In the genomic region with DNA sequence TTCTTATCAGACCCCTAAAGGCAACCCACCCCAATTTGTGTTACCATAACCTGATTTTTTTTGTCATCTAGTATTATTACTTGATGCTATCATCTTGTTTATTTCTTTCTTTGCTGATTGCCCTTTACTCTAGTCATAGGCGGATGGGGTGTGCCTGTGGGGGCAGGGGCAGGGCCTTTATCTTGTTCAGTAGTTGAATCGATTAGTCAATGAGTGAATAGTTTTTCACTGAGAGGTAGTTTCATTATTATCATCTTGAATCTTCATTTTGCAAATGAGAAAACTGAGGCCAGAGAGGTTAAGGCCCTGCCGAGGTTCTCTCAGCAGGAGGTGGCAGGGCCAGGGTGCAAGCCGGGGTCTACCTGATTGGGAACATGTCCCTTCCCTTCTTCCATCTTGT, we compare ENCODE assay signal across 15 cellular contexts. TPM values are rescaled to one million over a fixed set of nuclear protein-coding genes. Genes with fewer than 3 reads are reported as not detected.
DNase-seq lines count a peak whose midpoint lies in the region; ATAC-seq, FAIRE-seq and TF ChIP-seq lines count a peak whose summit lies in the region.
"Had no signal": no experiment of that assay in that cellular context is flagged by ENCODE, and none has a peak within 500 bp of the region (broad histone marks: within the 10 kb centered on the region; RNA-seq: fewer than 3 reads in every experiment).

No MANE protein-coding gene starts in this region.

- RAD21 ChIA-PET in GM12878 (lab: Charles Lee; ENCODE audit: unreplicated experiment) = interaction anchor here (7.0 kb wide), 1 partner anchor 9 kb away, joined by 81 read pairs; a partner anchor contains a TSS

- no peaks in the 10 kb centered on the region for H3K27me3 Mint-ChIP-seq in activated naive CD4-positive, alpha-beta T cell treated with anti-CD3 and anti-CD28 coated beads, Interleukin-2, amount 50 U/mL, for 24 hours
- no peaks in the 10 kb centered on the region for H3K27me3 Mint-ChIP-seq in activated CD4-positive, alpha-beta memory T cell treated with anti-CD3 and anti-CD28 coated beads for 36 hours

- no peaks in the 10 kb centered on the region for H3K36me3 Mint-ChIP-seq in activated naive CD4-positive, alpha-beta T cell treated with anti-CD3 and anti-CD28 coated beads, Interleukin-2, amount 50 U/mL, for 24 hours
- peaks cover 3% of the 10 kb centered on the region for H3K36me3 Mint-ChIP-seq in activated CD4-positive, alpha-beta memory T cell treated with anti-CD3 and anti-CD28 coated beads for 36 hours
- H3K36me3 Mint-ChIP-seq: CD8-positive, alpha-beta T cell had no signal

- H3K27ac Mint-ChIP-seq in activated naive CD4-positive, alpha-beta T cell treated with anti-CD3 and anti-CD28 coated beads, Interleukin-2, amount 50 U/mL, for 24 hours = peak overlapping the region; percentile 21
- peak overlapping the region; percentile 28 for H3K27ac Mint-ChIP-seq in activated CD4-positive, alpha-beta memory T cell treated with anti-CD3 and anti-CD28 coated beads for 36 hours
- H3K27ac Mint-ChIP-seq: CD8-positive, alpha-beta T cell had no signal

- TF ChIP-seq CTCF in GM12878 (IDR thresholded peaks at IDR 0.05 in 2 of 3, conservative IDR thresholded peaks at IDR 0.05 in 1 of 3; ENCODE audit: control insufficient read depth in 2 of 3, extremely low read depth in 1 of 3, insufficient read depth in 1 of 3, low read depth in 3 of 3, low read length in 3 of 3) = no peak

- no peak for TF ChIP-seq POLR2A in GM12878 (IDR thresholded peaks at IDR 0.05; ENCODE audit: low read depth, low read length)

- 12% methylated on average over 4 of the region's 4 CpGs for WGBS in GM12878 (ENCODE audit: insufficient coverage, insufficient replicate concordance, low lambda C conversion rate, missing lambda C conversion rate)

- in situ Hi-C loops in GM12878 (cut with MboI) = no loop called here

- H3K4me2 ChIP-seq in GM12878 (ENCODE audit: control insufficient read depth, insufficient read depth) = no peak overlapping the region

- FAIRE-seq in GM12878 (lab: Jason Lieb, UNC) = no peak

- H3K4me3 ChIP-seq in GM12878 = no peak overlapping the region

- ATAC-seq in GM12878 (0 out of 3 replicates have a peak, but pooled peaks have one; percentile 9), SK-N-SH treated with all-trans-retinoic acid at 6 μM for 48 hours (no peak)
- ATAC-seq: CD8-positive, alpha-beta T cell had no signal

- CTCF ChIA-PET in activated CD4-positive, alpha-beta memory T cell treated with anti-CD3 and anti-CD28 coated beads for 36 hours (lab: Charles Lee) = interaction anchor here (1.2 kb wide), 1 partner anchor 9 kb away, joined by 3 read pairs; a partner anchor contains a TSS
- CTCF ChIA-PET in GM12878 (lab: Yijun Ruan, JAX) = interaction anchor here (4.1 kb wide), 1 partner anchor 117 kb away, joined by 28 read pairs; no protein-coding TSS in a partner anchor

- H3K4me3 Mint-ChIP-seq in activated naive CD4-positive, alpha-beta T cell treated with anti-CD3 and anti-CD28 coated beads, Interleukin-2, amount 50 U/mL, for 24 hours = no peak overlapping the region
- no peak overlapping the region for H3K4me3 Mint-ChIP-seq in activated CD4-positive, alpha-beta memory T cell treated with anti-CD3 and anti-CD28 coated beads for 36 hours
- H3K4me3 Mint-ChIP-seq: CD8-positive, alpha-beta T cell had no signal

- TF ChIP-seq RAD21 in GM12878 (IDR thresholded peaks at IDR 0.05; ENCODE audit: insufficient read depth, low read depth, low read length) = no peak

- peak; percentile 55 for DNase-seq in activated CD4-positive, alpha-beta T cell treated with anti-CD3 and anti-CD28 coated beads for 48 hours
- DNase-seq in activated CD4-positive, alpha-beta T cell treated with anti-CD3 and anti-CD28 coated beads for 1 hour = no peak
- DNase-seq in activated naive CD4-positive, alpha-beta T cell treated with anti-CD3 and anti-CD28 coated beads, Interleukin-2, amount 50 U/mL, for 16 hours = no peak
- DNase-seq in activated CD4-positive, alpha-beta memory T cell treated with anti-CD3 and anti-CD28 coated beads for 36 hours = peak; percentile 76
- DNase-seq in GM12878 (ENCODE audit: low read depth, low spot score) = no peak
- no peak for DNase-seq in T1000 (lab: John Stamatoyannopoulos, UW)
- DNase-seq: CD8-positive, alpha-beta T cell; KG1; NCI-H1436; NCI-H2029 treated with DMSO at 0.1 percent for 48 hours; NCI-H2171 treated with DMSO at 0.1 percent for 48 hours; NCI-H446 treated with DMSO at 0.1 percent for 48 hours; NK-92 treated with Interleukin-12 subunit alpha and Interleukin-12 subunit beta, amount 100 ng/mL, for 24 hours had no signal

- H3K9me3 ChIP-seq in GM12878 (replicated peaks; ENCODE audit: control insufficient read depth, insufficient read depth, low read length) = no peaks in the 10 kb centered on the region; the same call in 1 of the 3 replicates

- SMC1A ChIA-PET in GM12878 (lab: Charles Lee; ENCODE audit: uncharacterized antibody, unreplicated experiment) = interaction anchor here (0.6 to 11.1 kb wide), 2 partner anchors 9 to 24 kb away, joined by 3 to 325 read pairs; a partner anchor contains a TSS

- H3K27ac ChIP-seq in GM12878 (ENCODE audit: control insufficient read depth, insufficient read depth) = no peak overlapping the region

- POLR2A ChIA-PET in activated CD4-positive, alpha-beta memory T cell treated with anti-CD3 and anti-CD28 coated beads for 36 hours (lab: Charles Lee) = no interaction called here
- POLR2A ChIA-PET in GM12878 (lab: Charles Lee) = interaction anchor here (0.5 to 4.1 kb wide), 2 partner anchors 9 to 19 kb away, joined by 5 to 59 read pairs; a partner anchor contains a TSS

- H3K4me1 ChIP-seq in GM12878 (ENCODE audit: control insufficient read depth, insufficient read depth, low read length) = peaks cover 55% of the 10 kb centered on the region

- no peak for TF ChIP-seq EP300 in GM12878 (IDR thresholded peaks at IDR 0.05; ENCODE audit: borderline replicate concordance in 1 of 2, control insufficient read depth in 1 of 2, low read depth in 2 of 2, low read length in 2 of 2)

- no TSS peak for BruUV-seq in GM12878 (replicated peaks; lab: Mats Ljungman, UMichigan)

- no peaks in the 10 kb centered on the region for H3K79me2 ChIP-seq in GM12878 (ENCODE audit: control insufficient read depth, insufficient read depth, low read length)

- intact Hi-C loops in activated CD4-positive, alpha-beta memory T cell treated with anti-CD3 and anti-CD28 coated beads for 36 hours (cut with micrococcal nuclease) = loop anchor here (1.0 to 2.0 kb wide), 2 partner anchors 9 to 19 kb away; a partner anchor contains a TSS
- intact Hi-C loops in GM12878 (cut with micrococcal nuclease; ENCODE audit: unreplicated experiment) = no loop called here

- H3K27me3 ChIP-seq in GM12878 (replicated peaks in 1 of 2; ENCODE audit: control insufficient read depth in 2 of 2, insufficient read depth in 2 of 2, low read length in 1 of 2) = no peaks in the 10 kb centered on the region

- no peak overlapping the region for H3K9ac ChIP-seq in GM12878 (ENCODE audit: control insufficient read depth, insufficient read depth, low read length)

- no peak overlapping the region for H2AFZ ChIP-seq in GM12878 (ENCODE audit: control insufficient read depth, low read depth, low read length)

- no peaks in the 10 kb centered on the region for H3K9me3 Mint-ChIP-seq in activated naive CD4-positive, alpha-beta T cell treated with anti-CD3 and anti-CD28 coated beads, Interleukin-2, amount 50 U/mL, for 24 hours
- H3K9me3 Mint-ChIP-seq in activated CD4-positive, alpha-beta memory T cell treated with anti-CD3 and anti-CD28 coated beads for 36 hours = no peaks in the 10 kb centered on the region
- H3K9me3 Mint-ChIP-seq: CD8-positive, alpha-beta T cell had no signal

- no peaks in the 10 kb centered on the region for H3K36me3 ChIP-seq in GM12878 (ENCODE audit: control insufficient read depth in 2 of 2, insufficient read depth in 2 of 2, low read length in 1 of 2)

- H3K4me1 Mint-ChIP-seq in activated naive CD4-positive, alpha-beta T cell treated with anti-CD3 and anti-CD28 coated beads, Interleukin-2, amount 50 U/mL, for 24 hours = peaks cover 12% of the 10 kb centered on the region
- peaks cover 30% of the 10 kb centered on the region for H3K4me1 Mint-ChIP-seq in activated CD4-positive, alpha-beta memory T cell treated with anti-CD3 and anti-CD28 coated beads for 36 hours (ENCODE audit: low read depth)

- H4K20me1 ChIP-seq in GM12878 (ENCODE audit: control insufficient read depth, insufficient read depth) = no peaks in the 10 kb centered on the region

RNA-seq across cellular contexts. Expression of a gene that starts 9.4 kb away (rescaled TPM):
- total RNA-seq in activated CD4-positive, alpha-beta memory T cell treated with anti-CD3 and anti-CD28 coated beads for 36 hours = 10 to 100 TPM; 28.7 to 29.1 TPM
- 150 and 162 TPM in 2 replicates for total RNA-seq in GM12878 (2013; cell fraction: nucleolus; rRNA removed)
- total RNA-seq in GM12878 (2014; rRNA removed) (102 and 109 TPM in 2 replicates), GM12878 (2014; rRNA removed; fragmentation: Illumina TruSeq; extraction: Trizol) (75.7 TPM in 2 replicates), GM12878 (2021) (95.1 and 95.6 TPM in 2 replicates)
- 46.2 TPM for polyA plus RNA-seq in GM12878 (2011; ENCODE audit: low read depth)
- polyA plus RNA-seq in GM12878 (2011; rRNA removed) (85.4 and 106 TPM in 2 replicates), GM12878 (2014; fragmentation: Illumina TruSeq; extraction: Trizol) (74.4 and 83.9 TPM in 2 replicates), GM12878 (2014; fragmentation: Nextera tagmentation; extraction: Ambion mirVana) (10 to 100 TPM; 33.6 to 44.4 TPM), GM12878 (2014; rRNA removed) (62.0 and 63.9 TPM in 2 replicates), GM12878 (2016; fragmentation: Nextera tagmentation; extraction: Ambion mirVana) (10 to 100 TPM; 44.0 to 44.4 TPM)
- 81.7 and 107 TPM in 2 replicates for polyA plus RNA-seq in GM12878 (2011; cell fraction: cytosol; rRNA removed)
- 27.6 and 30.7 TPM in 2 replicates for polyA plus RNA-seq in GM12878 (2011; cell fraction: nucleus; rRNA removed)
- polyA plus RNA-seq in GM12878 (2012) = 61.7 and 69.7 TPM in 2 replicates
- polyA minus RNA-seq in GM12878 (2011; rRNA and poly(A)+ RNA removed) = 109 and 137 TPM in 2 replicates
- 43.7 and 54.0 TPM in 2 replicates for polyA minus RNA-seq in GM12878 (2011; cell fraction: cytosol; rRNA and poly(A)+ RNA removed)
- 14.7 and 19.8 TPM in 2 replicates for polyA minus RNA-seq in GM12878 (2011; cell fraction: nucleus; rRNA and poly(A)+ RNA removed)

RNA-seq across cellular contexts. Expression of a gene that starts 19.7 kb away (rescaled TPM):
- total RNA-seq in activated CD4-positive, alpha-beta memory T cell treated with anti-CD3 and anti-CD28 coated beads for 36 hours = 10 to 100 TPM; 24.6 to 27.6 TPM
- total RNA-seq in GM12878 (2013; cell fraction: nucleolus; rRNA removed) = 69.3 and 77.6 TPM in 2 replicates
- total RNA-seq in GM12878 (2014; rRNA removed) = 91.1 and 104 TPM in 2 replicates
- 78.8 and 80.3 TPM in 2 replicates for total RNA-seq in GM12878 (2014; rRNA removed; fragmentation: Illumina TruSeq; extraction: Trizol)
- total RNA-seq in GM12878 (2021) = 77.3 and 80.8 TPM in 2 replicates
- polyA plus RNA-seq in GM12878 (2011; ENCODE audit: low read depth) = 37.5 TPM
- polyA plus RNA-seq in GM12878 (2011; rRNA removed) = 36.7 and 42.3 TPM in 2 replicates
- 56.7 and 66.0 TPM in 2 replicates for polyA plus RNA-seq in GM12878 (2011; cell fraction: cytosol; rRNA removed)
- 16.1 and 18.3 TPM in 2 replicates for polyA plus RNA-seq in GM12878 (2011; cell fraction: nucleus; rRNA removed)
- polyA plus RNA-seq in GM12878 (2012) = 46.8 and 47.5 TPM in 2 replicates
- 104 and 106 TPM in 2 replicates for polyA plus RNA-seq in GM12878 (2014; fragmentation: Illumina TruSeq; extraction: Trizol)
- 10 to 100 TPM; 13.5 to 21.4 TPM for polyA plus RNA-seq in GM12878 (2014; fragmentation: Nextera tagmentation; extraction: Ambion mirVana)
- polyA plus RNA-seq in GM12878 (2014; rRNA removed) = 89.6 and 102 TPM in 2 replicates
- polyA plus RNA-seq in GM12878 (2016; fragmentation: Nextera tagmentation; extraction: Ambion mirVana) = 10 to 100 TPM; 55.7 to 59.8 TPM
- polyA minus RNA-seq in GM12878 (2011; rRNA and poly(A)+ RNA removed) = 32.8 and 41.3 TPM in 2 replicates
- polyA minus RNA-seq in GM12878 (2011; cell fraction: cytosol; rRNA and poly(A)+ RNA removed) = 11.4 and 17.0 TPM in 2 replicates
- polyA minus RNA-seq in GM12878 (2011; cell fraction: nucleus; rRNA and poly(A)+ RNA removed) = 11.6 and 16.5 TPM in 2 replicates

Comparison
In these comparisons a context has a peak if more than half of its experiments do, and no peak if none do; other contexts are left out.
1. DNase-seq: peak in activated CD4-positive, alpha-beta T cell treated with anti-CD3 and anti-CD28 coated beads for 48 hours (single experiment) and activated CD4-positive, alpha-beta memory T cell treated with anti-CD3 and anti-CD28 coated beads for 36 hours (single experiment); none in activated CD4-positive, alpha-beta T cell treated with anti-CD3 and anti-CD28 coated beads for 1 hour (single experiment), activated naive CD4-positive, alpha-beta T cell treated with anti-CD3 and anti-CD28 coated beads, Interleukin-2, amount 50 U/mL, for 16 hours (single experiment), GM12878 (single experiment) and T1000 (single experiment).